Comparison of ENCODE assay signal across 10 cellular contexts in the genomic region with DNA sequence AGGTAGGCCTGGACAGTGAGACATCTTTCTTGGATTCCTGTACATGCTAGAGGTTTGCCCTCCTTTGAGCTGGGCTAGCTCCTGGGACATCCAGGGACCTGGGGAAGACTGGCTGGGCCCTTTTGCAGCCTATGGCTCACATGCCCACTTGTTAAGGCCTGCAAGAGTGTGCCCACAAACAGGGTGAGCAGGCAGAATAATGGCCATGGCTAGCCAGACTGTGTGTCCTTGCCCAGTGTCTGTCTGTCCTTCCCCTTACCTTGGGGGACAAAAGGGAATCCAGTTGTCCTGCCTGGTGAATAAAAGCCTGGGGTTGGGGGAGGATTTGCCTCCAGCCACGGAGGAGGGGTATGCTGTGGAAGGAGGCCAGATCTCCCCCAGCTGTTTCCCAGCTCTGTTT. TPM values are rescaled to one million over a fixed set of nuclear protein-coding genes. Genes with fewer than 3 reads are reported as not detected.
A peak's percentile ranks its signal among the peaks of the same experiment; 100 is the strongest.
DNase-seq lines count a peak whose midpoint lies in the region; ATAC-seq and TF ChIP-seq lines count a peak whose summit lies in the region.
"Had no signal": no experiment of that assay in that cellular context is flagged by ENCODE, and none has a peak within 500 bp of the region (broad histone marks: within the 10 kb centered on the region; RNA-seq: fewer than 3 reads in every experiment).

No MANE protein-coding gene starts in this region.

- H3K4me1 Mint-ChIP-seq in IgD-negative memory B cell (peaks cover 27 to 52% (median 47%) of the 10 kb centered on the region in 3 donors), brain (peaks cover 69% of the 10 kb centered on the region)
- H3K4me1 Mint-ChIP-seq in natural killer cell treated with Interleukin-12 subunit alpha and Interleukin-12 subunit beta and Interleukin-15 and Interleukin-18, amount 100 ng/mL, for 72 hours (ENCODE audit: low read depth in 2 of 2), result peaks cover 33 to 47% of the 10 kb centered on the region in 2 donors

- H3K36me3 Mint-ChIP-seq in IgD-negative memory B cell (no peaks in the 10 kb centered on the region), brain (no peaks in the 10 kb centered on the region)
- no peaks in the 10 kb centered on the region for H3K36me3 Mint-ChIP-seq in natural killer cell treated with Interleukin-12 subunit alpha and Interleukin-12 subunit beta and Interleukin-15 and Interleukin-18, amount 100 ng/mL, for 72 hours

- no peaks in the 10 kb centered on the region for H3K9me3 Mint-ChIP-seq in IgD-negative memory B cell
- no peaks in the 10 kb centered on the region for H3K9me3 Mint-ChIP-seq in brain
- H3K9me3 Mint-ChIP-seq in natural killer cell treated with Interleukin-12 subunit alpha and Interleukin-12 subunit beta and Interleukin-15 and Interleukin-18, amount 100 ng/mL, for 72 hours, result no peaks in the 10 kb centered on the region

- no peaks in the 10 kb centered on the region for H3K27me3 Mint-ChIP-seq in IgD-negative memory B cell
- H3K27me3 Mint-ChIP-seq in brain, result peaks cover 4% of the 10 kb centered on the region
- no peaks in the 10 kb centered on the region for H3K27me3 Mint-ChIP-seq in natural killer cell treated with Interleukin-12 subunit alpha and Interleukin-12 subunit beta and Interleukin-15 and Interleukin-18, amount 100 ng/mL, for 72 hours

- no peak for TF ChIP-seq CTCF in brain (conservative IDR thresholded peaks at IDR 0.05)

- no peak overlapping the region for H2AFZ ChIP-seq in ACC112 (ENCODE audit: low read length, unreplicated experiment)

- H3K27ac Mint-ChIP-seq in IgD-negative memory B cell, result peak overlapping the region; percentile 90 to 98 (median 98)
- peak overlapping the region in 3 of 5 experiments; percentile 79 to 97 (median 96) for H3K27ac Mint-ChIP-seq in brain
- peak overlapping the region; percentile 93 to 95 for H3K27ac Mint-ChIP-seq in natural killer cell treated with Interleukin-12 subunit alpha and Interleukin-12 subunit beta and Interleukin-15 and Interleukin-18, amount 100 ng/mL, for 72 hours

- no peaks in the 10 kb centered on the region for H3K27me3 ChIP-seq in ACC112 (ENCODE audit: insufficient read depth, low read length)
- H3K27me3 ChIP-seq: uterus had no signal

- no peaks in the 10 kb centered on the region for H3K36me3 ChIP-seq in ACC112 (ENCODE audit: insufficient read depth, low read length)
- H3K36me3 ChIP-seq: uterus had no signal

- no peak overlapping the region for H3K4me3 ChIP-seq in ACC112 (ENCODE audit: low read depth, low read length)
- H3K4me3 ChIP-seq: uterus had no signal

- H3K79me2 ChIP-seq in ACC112 (ENCODE audit: control insufficient read depth, insufficient read depth, low read length, unreplicated experiment), result no peaks in the 10 kb centered on the region

- DNase-seq in natural killer cell treated with Interleukin-12 subunit alpha and Interleukin-12 subunit beta and Interleukin-15 and Interleukin-18, amount 100 ng/mL, for 72 hours (ENCODE audit: low spot score), result no peak
- DNase-seq in NCI-H2196 treated with DMSO at 0.1 percent for 48 hours (lab: John Stamatoyannopoulos, UW; ENCODE audit: unreplicated experiment) (no peak), NCI-H524 treated with DMSO at 0.1 percent for 48 hours (lab: John Stamatoyannopoulos, UW) (no peak), NCI-H146 treated with DMSO at 0.1 percent for 48 hours (lab: John Stamatoyannopoulos, UW; ENCODE audit: unreplicated experiment) (no peak)
- DNase-seq: occipital lobe had no signal

- H3K4me1 ChIP-seq in ACC112 (ENCODE audit: control insufficient read depth, insufficient read depth, low read length, unreplicated experiment), result peaks cover 45% of the 10 kb centered on the region

- ATAC-seq in natural killer cell treated with Interleukin-12 subunit alpha and Interleukin-12 subunit beta and Interleukin-15 and Interleukin-18, amount 100 ng/mL, for 72 hours, result no peak
- ATAC-seq in GM19397 (IDR thresholded peaks at IDR 0.05; ENCODE audit: unreplicated experiment), result no peak

- 0 out of 2 replicates have a peak overlapping the region, but pooled peaks have one; percentile 8 for H3K27ac ChIP-seq in ACC112 (ENCODE audit: low read depth, low read length)

- H3K4me3 Mint-ChIP-seq in IgD-negative memory B cell (peak overlapping the region in 1 of 4 donors; percentile 76), brain (no peak overlapping the region)
- peak overlapping the region; percentile 68 for H3K4me3 Mint-ChIP-seq in natural killer cell treated with Interleukin-12 subunit alpha and Interleukin-12 subunit beta and Interleukin-15 and Interleukin-18, amount 100 ng/mL, for 72 hours

RNA-seq across cellular contexts. Expression of gene CXXC5, which starts 13.0 kb away (rescaled TPM):
- 447 TPM for polyA plus RNA-seq in IgD-negative memory B cell
- polyA plus RNA-seq in brain (ENCODE audit: insufficient read depth, low read depth, low replicate concordance), result 79.7 TPM
- total RNA-seq in natural killer cell treated with Interleukin-12 subunit alpha and Interleukin-12 subunit beta and Interleukin-15 and Interleukin-18, amount 100 ng/mL, for 72 hours, result 1 to 10 TPM; 4.7 to 9.0 TPM
